In the genomic region with DNA sequence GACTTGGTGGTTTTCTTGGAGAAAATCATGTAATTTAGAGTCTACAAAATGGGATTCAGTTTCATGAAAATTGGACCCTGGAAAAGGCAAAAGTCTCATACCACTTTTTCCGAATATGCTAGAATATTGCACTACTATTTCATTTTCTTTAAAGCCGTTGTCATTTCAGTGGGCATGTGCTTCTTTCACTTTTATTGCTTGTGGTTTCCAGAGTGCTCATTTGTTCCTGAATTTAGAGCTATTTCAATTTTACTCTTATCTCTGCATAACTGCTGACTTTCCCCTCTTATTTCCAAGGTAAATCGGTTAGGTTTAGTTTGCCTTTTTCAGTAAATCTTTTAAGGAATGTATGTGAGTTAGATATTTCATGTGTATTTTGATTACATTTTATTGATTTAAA, we compare ENCODE assay signal across 17 cellular contexts. TPM values are rescaled to one million over a fixed set of nuclear protein-coding genes. Genes with fewer than 3 reads are reported as not detected.
A peak's percentile ranks its signal among the peaks of the same experiment; 100 is the strongest.
DNase-seq lines count a peak whose midpoint lies in the region; ATAC-seq and TF ChIP-seq lines count a peak whose summit lies in the region.
"Had no signal": no experiment of that assay in that cellular context is flagged by ENCODE, and none has a peak within 500 bp of the region (broad histone marks: within the 10 kb centered on the region; RNA-seq: fewer than 3 reads in every experiment).

No MANE protein-coding gene starts in this region.

- POLR2A ChIA-PET in T-cell (lab: Charles Lee) = no interaction called here

- H3K27ac Mint-ChIP-seq in activated naive CD4-positive, alpha-beta T cell treated with anti-CD3 and anti-CD28 coated beads for 36 hours = peak overlapping the region; percentile 55
- H3K27ac Mint-ChIP-seq in T-cell = peak overlapping the region; percentile 43 to 80
- H3K27ac Mint-ChIP-seq: activated T-helper 2 cell treated with anti-CD3 and anti-CD28 coated beads, Interferon-gamma antibody, Interleukin-2, Interleukin-4, amounts not matched to agents 10 μg/mL and 5 μg/mL and 100 μg/mL, durations not matched to agents 14 hours and 24 hours and 36 hours; dendritic cell treated with granulocyte-macrophage colony-stimulating factor and Interleukin-4, amounts not matched to agents 40 ng/mL and 50 ng/mL, for 4 days; WTC11 had no signal

- TF ChIP-seq CTCF in GM10266 (IDR thresholded peaks at IDR 0.05; ENCODE audit: control insufficient read depth, insufficient read depth, low read depth, missing control alignments) = no peak

- H3K9me3 Mint-ChIP-seq in activated naive CD4-positive, alpha-beta T cell treated with anti-CD3 and anti-CD28 coated beads for 36 hours = no peaks in the 10 kb centered on the region
- no peaks in the 10 kb centered on the region for H3K9me3 Mint-ChIP-seq in T-cell
- H3K9me3 Mint-ChIP-seq: activated T-helper 2 cell treated with anti-CD3 and anti-CD28 coated beads, Interferon-gamma antibody, Interleukin-2, Interleukin-4, amounts not matched to agents 10 μg/mL and 5 μg/mL and 100 μg/mL, durations not matched to agents 14 hours and 24 hours and 36 hours; dendritic cell treated with granulocyte-macrophage colony-stimulating factor and Interleukin-4, amounts not matched to agents 40 ng/mL and 50 ng/mL, for 4 days; WTC11 had no signal

- H3K4me1 Mint-ChIP-seq in activated naive CD4-positive, alpha-beta T cell treated with anti-CD3 and anti-CD28 coated beads for 36 hours (ENCODE audit: low read depth) = peaks cover 25% of the 10 kb centered on the region
- H3K4me1 Mint-ChIP-seq in T-cell = peaks cover 16 to 27% (median 21%) of the 10 kb centered on the region in 3 donors

- H3K36me3 Mint-ChIP-seq in activated naive CD4-positive, alpha-beta T cell treated with anti-CD3 and anti-CD28 coated beads for 36 hours (ENCODE audit: low read depth) = no peaks in the 10 kb centered on the region
- no peaks in the 10 kb centered on the region for H3K36me3 Mint-ChIP-seq in T-cell
- H3K36me3 Mint-ChIP-seq: WTC11 had no signal

- ATAC-seq in HG02852 (IDR thresholded peaks at IDR 0.05; ENCODE audit: unreplicated experiment) (peak; percentile 39), T-cell (replicated peaks in 1 of 4) (no peak)
- peak; percentile 36 for ATAC-seq in stimulated activated naive CD8-positive, alpha-beta T cell treated with anti-CD3 and anti-CD28 coated beads, Interleukin-15, Interleukin-2, amounts not matched to agents 100 U/mL and 50 U/mL, for 24 hours
- ATAC-seq: mucosa of descending colon, Panc1, pancreas, WTC11 had no signal

- intact Hi-C loops in activated naive CD4-positive, alpha-beta T cell treated with anti-CD3 and anti-CD28 coated beads for 36 hours (cut with micrococcal nuclease) = loop anchor here (1.0 to 10.0 kb wide), 5 partner anchors 8 to 1174 kb away; a partner anchor contains a TSS

- no peak for DNase-seq in activated naive CD4-positive, alpha-beta T cell treated with anti-CD3 and anti-CD28 coated beads for 36 hours
- no peak for DNase-seq in activated naive CD4-positive, alpha-beta T cell (lab: John Stamatoyannopoulos, UW)
- no peak for DNase-seq in T-cell
- DNase-seq in stimulated activated naive CD8-positive, alpha-beta T cell treated with anti-CD3 and anti-CD28 coated beads, Interleukin-15, Interleukin-2, amounts not matched to agents 100 U/mL and 50 U/mL, for 24 hours = no peak
- DNase-seq in GM10266 (ENCODE audit: extremely low spot score) = no peak
- no peak for DNase-seq in HCEC 1CT
- no peak for DNase-seq in stimulated activated CD4-positive, alpha-beta T cell treated with anti-CD3 and anti-CD28 coated beads, Interleukin-4, amount 100 ng/mL, for 4 hours
- DNase-seq: mucosa of descending colon, NCI-H146, pancreas, spleen, substantia nigra had no signal

- CTCF ChIA-PET in activated naive CD4-positive, alpha-beta T cell treated with anti-CD3 and anti-CD28 coated beads for 36 hours (lab: Charles Lee) = interaction anchor here (0.7 to 2.7 kb wide), 6 partner anchors 8 to 517 kb away, joined by 3 to 11 read pairs (median 6); no protein-coding TSS in a partner anchor
- CTCF ChIA-PET in T-cell (lab: Charles Lee) = interaction anchor here (0.6 to 2.5 kb wide), 3 partner anchors 10 to 34 kb away, joined by 3 to 12 read pairs (median 3); no protein-coding TSS in a partner anchor

- H3K4me3 Mint-ChIP-seq in activated naive CD4-positive, alpha-beta T cell treated with anti-CD3 and anti-CD28 coated beads for 36 hours = no peak overlapping the region
- H3K4me3 Mint-ChIP-seq in T-cell = peak overlapping the region in 1 of 3 donors; percentile 9
- H3K4me3 Mint-ChIP-seq: dendritic cell treated with granulocyte-macrophage colony-stimulating factor and Interleukin-4, amounts not matched to agents 40 ng/mL and 50 ng/mL, for 4 days; WTC11 had no signal

- H3K27me3 Mint-ChIP-seq in activated naive CD4-positive, alpha-beta T cell treated with anti-CD3 and anti-CD28 coated beads for 36 hours (ENCODE audit: low read depth) = no peaks in the 10 kb centered on the region
- no peaks in the 10 kb centered on the region for H3K27me3 Mint-ChIP-seq in T-cell
- H3K27me3 Mint-ChIP-seq: dendritic cell treated with granulocyte-macrophage colony-stimulating factor and Interleukin-4, amounts not matched to agents 40 ng/mL and 50 ng/mL, for 4 days had no signal

RNA-seq across cellular contexts. Expression of a gene that starts 11.6 kb away (rescaled TPM):
- total RNA-seq in activated naive CD4-positive, alpha-beta T cell treated with anti-CD3 and anti-CD28 coated beads for 36 hours = 1 to 10 TPM; 3.6 to 3.9 TPM
- total RNA-seq in T-cell = 1 to 10 TPM; 2.2 to 7.9 (median 4.1) TPM

Comparison
In these comparisons a context has a peak if more than half of its experiments do, and no peak if none do; other contexts are left out.
1. ATAC-seq: peak in HG02852 (single experiment) and stimulated activated naive CD8-positive, alpha-beta T cell treated with anti-CD3 and anti-CD28 coated beads, Interleukin-15, Interleukin-2, amounts not matched to agents 100 U/mL and 50 U/mL, for 24 hours (single experiment); none in T-cell (0 of 4).